In the genomic region with DNA sequence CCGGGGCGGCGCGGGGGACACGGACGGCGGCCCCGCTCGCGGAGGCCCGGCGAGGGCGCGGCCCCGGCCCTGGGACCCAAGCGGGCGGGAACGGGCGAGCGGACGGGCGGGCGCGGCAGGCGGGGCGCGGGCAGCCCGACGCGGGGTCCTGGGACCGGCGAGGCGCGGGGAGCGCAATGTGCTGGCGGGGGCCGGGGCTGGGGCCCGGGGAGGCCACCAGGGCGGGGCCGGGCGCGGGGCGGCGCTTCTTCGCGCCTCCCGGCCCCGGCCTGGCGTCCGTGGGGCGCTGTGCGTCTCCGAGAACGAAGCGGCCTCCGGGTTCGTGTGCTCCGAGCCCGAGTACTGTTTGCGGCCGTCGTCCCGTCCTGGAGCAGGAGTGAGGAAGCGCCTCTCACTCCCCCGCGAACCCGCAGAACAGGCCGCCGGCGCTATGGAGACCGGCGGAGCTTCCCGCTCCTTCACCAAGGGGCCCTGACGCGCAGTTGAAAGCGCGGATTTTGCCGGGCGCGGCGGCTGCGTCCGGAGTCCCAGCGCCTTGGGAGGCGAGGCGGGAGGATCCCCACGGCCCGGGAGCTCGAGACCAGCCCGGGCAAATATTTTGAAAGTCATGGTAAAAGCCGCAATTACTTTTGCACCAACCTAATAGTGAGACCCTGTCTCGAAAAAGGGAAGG, we compare ENCODE assay signal across 1 cellular context.
A peak's percentile ranks its signal among the peaks of the same experiment; 100 is the strongest.
TF ChIP-seq lines count a peak whose summit lies in the region.

No MANE protein-coding gene starts in this region.

TF ChIP-seq in HepG2, 621 proteins besides CTCF, POLR2A, EP300 and RAD21 (continued from another document and continues in another):
- TF ChIP-seq ZNF766 (CRISPR knock-in tag; IDR thresholded peaks at IDR 0.05; ENCODE audit: borderline replicate concordance) = peak; percentile 80
- TF ChIP-seq ZNF607 (CRISPR knock-in tag; IDR thresholded peaks at IDR 0.05; ENCODE audit: borderline replicate concordance) = peak; percentile 70
- TF ChIP-seq ZNF639 (CRISPR knock-in tag; conservative IDR thresholded peaks at IDR 0.05) = peak; percentile 93
- no peak for TF ChIP-seq AHR (CRISPR knock-in tag; IDR thresholded peaks at IDR 0.05)
- peak; percentile 83 for TF ChIP-seq ARID4A (CRISPR knock-in tag; IDR thresholded peaks at IDR 0.05; ENCODE audit: borderline replicate concordance)
- TF ChIP-seq ZSCAN12 (CRISPR knock-in tag; IDR thresholded peaks at IDR 0.05) = 0 out of 2 replicates have a peak, but pooled peaks have one; percentile 19
- TF ChIP-seq HOXA9 (CRISPR knock-in tag; IDR thresholded peaks at IDR 0.05; ENCODE audit: borderline replicate concordance) = 0 out of 2 replicates have a peak, but pooled peaks have one; percentile 59
- TF ChIP-seq, protein P1, sequence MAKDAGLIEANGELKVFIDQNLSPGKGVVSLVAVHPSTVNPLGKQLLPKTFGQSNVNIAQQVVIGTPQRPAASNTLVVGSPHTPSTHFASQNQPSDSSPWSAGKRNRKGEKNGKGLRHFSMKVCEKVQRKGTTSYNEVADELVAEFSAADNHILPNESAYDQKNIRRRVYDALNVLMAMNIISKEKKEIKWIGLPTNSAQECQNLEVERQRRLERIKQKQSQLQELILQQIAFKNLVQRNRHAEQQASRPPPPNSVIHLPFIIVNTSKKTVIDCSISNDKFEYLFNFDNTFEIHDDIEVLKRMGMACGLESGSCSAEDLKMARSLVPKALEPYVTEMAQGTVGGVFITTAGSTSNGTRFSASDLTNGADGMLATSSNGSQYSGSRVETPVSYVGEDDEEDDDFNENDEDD (CRISPR knock-in tag; IDR thresholded peaks at IDR 0.05; ENCODE audit: borderline replicate concordance) = peak; percentile 57; the same call in 1 of the 2 replicates
- no peak for TF ChIP-seq ZNF12 (CRISPR knock-in tag; IDR thresholded peaks at IDR 0.05)
- TF ChIP-seq TARDBP (CRISPR knock-in tag; IDR thresholded peaks at IDR 0.05) = 0 out of 2 replicates have a peak, but pooled peaks have one; percentile 28
- TF ChIP-seq, protein P2, sequence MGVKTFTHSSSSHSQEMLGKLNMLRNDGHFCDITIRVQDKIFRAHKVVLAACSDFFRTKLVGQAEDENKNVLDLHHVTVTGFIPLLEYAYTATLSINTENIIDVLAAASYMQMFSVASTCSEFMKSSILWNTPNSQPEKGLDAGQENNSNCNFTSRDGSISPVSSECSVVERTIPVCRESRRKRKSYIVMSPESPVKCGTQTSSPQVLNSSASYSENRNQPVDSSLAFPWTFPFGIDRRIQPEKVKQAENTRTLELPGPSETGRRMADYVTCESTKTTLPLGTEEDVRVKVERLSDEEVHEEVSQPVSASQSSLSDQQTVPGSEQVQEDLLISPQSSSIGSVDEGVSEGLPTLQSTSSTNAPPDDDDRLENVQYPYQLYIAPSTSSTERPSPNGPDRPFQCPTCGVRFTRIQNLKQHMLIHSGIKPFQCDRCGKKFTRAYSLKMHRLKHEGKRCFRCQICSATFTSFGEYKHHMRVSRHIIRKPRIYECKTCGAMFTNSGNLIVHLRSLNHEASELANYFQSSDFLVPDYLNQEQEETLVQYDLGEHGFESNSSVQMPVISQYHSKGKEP (CRISPR knock-in tag; IDR thresholded peaks at IDR 0.05) = 0 out of 2 replicates have a peak, but pooled peaks have one; percentile 40
- TF ChIP-seq ZNF773 (CRISPR knock-in tag; IDR thresholded peaks at IDR 0.05; ENCODE audit: borderline replicate concordance) = peak; percentile 66; the same call in 1 of the 2 replicates
- peak; percentile 49; the same call in 1 of the 2 replicates for TF ChIP-seq KLF11 (CRISPR knock-in tag; IDR thresholded peaks at IDR 0.05)
- TF ChIP-seq, protein P3, sequence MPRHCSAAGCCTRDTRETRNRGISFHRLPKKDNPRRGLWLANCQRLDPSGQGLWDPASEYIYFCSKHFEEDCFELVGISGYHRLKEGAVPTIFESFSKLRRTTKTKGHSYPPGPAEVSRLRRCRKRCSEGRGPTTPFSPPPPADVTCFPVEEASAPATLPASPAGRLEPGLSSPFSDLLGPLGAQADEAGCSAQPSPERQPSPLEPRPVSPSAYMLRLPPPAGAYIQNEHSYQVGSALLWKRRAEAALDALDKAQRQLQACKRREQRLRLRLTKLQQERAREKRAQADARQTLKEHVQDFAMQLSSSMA (CRISPR knock-in tag; IDR thresholded peaks at IDR 0.05) = no peak
- TF ChIP-seq ZMYM4 (CRISPR knock-in tag; IDR thresholded peaks at IDR 0.05) = peak; percentile 47; the same call in 1 of the 2 replicates
- TF ChIP-seq KLF13 (CRISPR knock-in tag; IDR thresholded peaks at IDR 0.05) = 0 out of 2 replicates have a peak, but pooled peaks have one; percentile 67
- 0 out of 2 replicates have a peak, but pooled peaks have one; percentile 19 for TF ChIP-seq ELF3 (CRISPR knock-in tag; IDR thresholded peaks at IDR 0.05)
- 0 out of 2 replicates have a peak, but pooled peaks have one; percentile 25 for TF ChIP-seq SKIL (CRISPR knock-in tag; IDR thresholded peaks at IDR 0.05; ENCODE audit: borderline replicate concordance)
- TF ChIP-seq HNF1B (CRISPR knock-in tag; IDR thresholded peaks at IDR 0.05) = 0 out of 2 replicates have a peak, but pooled peaks have one; percentile 38
- peak; percentile 68 for TF ChIP-seq PHF20 (CRISPR knock-in tag; IDR thresholded peaks at IDR 0.05)
- TF ChIP-seq NFKB2 (CRISPR knock-in tag; IDR thresholded peaks at IDR 0.05; ENCODE audit: borderline replicate concordance) = peak; percentile 61; the same call in 1 of the 2 replicates
- peak; percentile 64; the same call in 1 of the 2 replicates for TF ChIP-seq THAP9 (CRISPR knock-in tag; IDR thresholded peaks at IDR 0.05; ENCODE audit: borderline replicate concordance)
- 0 out of 2 replicates have a peak, but pooled peaks have one; percentile 33 for TF ChIP-seq ZNF280D (CRISPR knock-in tag; IDR thresholded peaks at IDR 0.05)
- TF ChIP-seq, protein P4, sequence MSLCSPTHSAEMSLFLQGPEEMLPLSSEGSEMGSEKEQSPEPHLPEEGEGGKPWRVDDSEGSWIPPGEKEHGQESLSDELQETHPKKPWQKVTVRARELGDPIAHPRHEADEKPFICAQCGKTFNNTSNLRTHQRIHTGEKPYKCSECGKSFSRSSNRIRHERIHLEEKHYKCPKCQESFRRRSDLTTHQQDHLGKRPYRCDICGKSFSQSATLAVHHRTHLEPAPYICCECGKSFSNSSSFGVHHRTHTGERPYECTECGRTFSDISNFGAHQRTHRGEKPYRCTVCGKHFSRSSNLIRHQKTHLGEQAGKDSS (CRISPR knock-in tag; IDR thresholded peaks at IDR 0.05; ENCODE audit: borderline replicate concordance, low read depth) = no peak
- TF ChIP-seq ZNF263 (CRISPR knock-in tag; IDR thresholded peaks at IDR 0.05) = peak; percentile 57; the same call in 1 of the 2 replicates
- peak; percentile 66; the same call in 1 of the 2 replicates for TF ChIP-seq NKX3-1 (CRISPR knock-in tag; IDR thresholded peaks at IDR 0.05)
- peak; percentile 70; the same call in 1 of the 2 replicates for TF ChIP-seq BORCS8-MEF2B (CRISPR knock-in tag; IDR thresholded peaks at IDR 0.05)
- peak; percentile 73 for TF ChIP-seq HDAC1 (CRISPR knock-in tag; IDR thresholded peaks at IDR 0.05)
- peak; percentile 42; the same call in 1 of the 2 replicates for TF ChIP-seq ZNF33B (CRISPR knock-in tag; IDR thresholded peaks at IDR 0.05)
- TF ChIP-seq ZNF674 (CRISPR knock-in tag; IDR thresholded peaks at IDR 0.05; ENCODE audit: low read depth) = no peak
- TF ChIP-seq ZNF496 (CRISPR knock-in tag; IDR thresholded peaks at IDR 0.05; ENCODE audit: insufficient replicate concordance) = no peak
